Comparison of ENCODE assay signal across 8 cellular contexts in genomic region chr1:212858055-212858460, GRCh38. TPM values are rescaled to one million over a fixed set of nuclear protein-coding genes. Genes with fewer than 3 reads are reported as not detected.
A peak's percentile ranks its signal among the peaks of the same experiment; 100 is the strongest.
DNase-seq lines count a peak whose midpoint lies in the region; ATAC-seq lines count a peak whose summit lies in the region.

Gene FLVCR1, plus strand, starts transcription at chr1:212858275. Its CDS starts 178 bp downstream, at chr1:212858453.

- DNase-seq in CD1c-positive myeloid dendritic cell (ENCODE audit: extremely low spot score) = peak; percentile 98
- DNase-seq in NCI-H748 treated with DMSO at 0.1 percent for 48 hours (lab: John Stamatoyannopoulos, UW) = peak; percentile 80
- DNase-seq in activated CD4-positive, alpha-beta T cell treated with anti-CD3 and anti-CD28 coated beads, Interleukin-2, amount 50 U/mL, for 1 hour = peak; percentile 87
- peak; percentile 95 for DNase-seq in dedifferentiated amniotic fluid mesenchymal stem cell (ENCODE audit: extremely low spot score)
- peak; percentile 97 for DNase-seq in left lobe of liver (ENCODE audit: low spot score)
- DNase-seq in stimulated activated CD4-positive, alpha-beta T cell treated with anti-CD3 and anti-CD28 coated beads, Interleukin-2, amount 100 ng/mL, for 24 hours = peak; percentile 95 to 96

- ATAC-seq in GM19397 (IDR thresholded peaks at IDR 0.05; ENCODE audit: unreplicated experiment) = peak; percentile 96
- ATAC-seq in HG03565 (IDR thresholded peaks at IDR 0.05; ENCODE audit: unreplicated experiment) = peak; percentile 93
- ATAC-seq in left lobe of liver = peak; percentile 99

RNA-seq across cellular contexts. Expression of gene FLVCR1, which starts in this region (rescaled TPM):
- 0.93 TPM for total RNA-seq in left lobe of liver

Comparison
In these comparisons a context has a peak if more than half of its experiments do, and no peak if none do; other contexts are left out.
1. Peak in every context shown above with its lines: DNase-seq and ATAC-seq.
2. Peak in DNase-seq and ATAC-seq in left lobe of liver; RNA of the gene not detected or under 1 TPM.